Comparison of ENCODE assay signal across 12 cellular contexts in genomic region chr10:34121974-34122282, GRCh38.
A peak's percentile ranks its signal among the peaks of the same experiment; 100 is the strongest.
DNase-seq lines count a peak whose midpoint lies in the region; ATAC-seq, FAIRE-seq and TF ChIP-seq lines count a peak whose summit lies in the region.
"Had no signal": no experiment of that assay in that cellular context is flagged by ENCODE, and none has a peak within 500 bp of the region (broad histone marks: within the 10 kb centered on the region; RNA-seq: fewer than 3 reads in every experiment).

No MANE protein-coding gene starts in this region.

- in situ Hi-C loops in GM12878 (cut with MboI), result no loop called here

- no peaks in the 10 kb centered on the region for H3K27me3 Mint-ChIP-seq in natural killer cell treated with Interleukin-12 subunit alpha and Interleukin-12 subunit beta and Interleukin-15 and Interleukin-18, amount 100 ng/mL, for 72 hours

- SMC1A ChIA-PET in GM12878 (lab: Charles Lee; ENCODE audit: uncharacterized antibody, unreplicated experiment), result interaction anchor here (0.6 to 2.0 kb wide), 15 partner anchors 12 to 406 kb away, joined by 3 to 11 read pairs (median 3); no protein-coding TSS in a partner anchor

- BruUV-seq in GM12878 (replicated peaks; lab: Mats Ljungman, UMichigan) (no TSS peak), OCI-LY7 (replicated peaks; lab: Mats Ljungman, UMichigan) (no TSS peak)

- no peaks in the 10 kb centered on the region for H3K9me3 Mint-ChIP-seq in natural killer cell treated with Interleukin-12 subunit alpha and Interleukin-12 subunit beta and Interleukin-15 and Interleukin-18, amount 100 ng/mL, for 72 hours

- H3K9me2 ChIP-seq in OCI-LY7 (ENCODE audit: insufficient read depth, low read length), result no peaks in the 10 kb centered on the region

- RAD21 ChIA-PET in GM12878 (lab: Charles Lee; ENCODE audit: unreplicated experiment), result interaction anchor here (1.1 to 2.6 kb wide), 9 partner anchors 11 to 103 kb away, joined by 3 to 20 read pairs (median 4); no protein-coding TSS in a partner anchor

- TF ChIP-seq RAD21 in GM12878 (IDR thresholded peaks at IDR 0.05; ENCODE audit: insufficient read depth, low read depth, low read length), result no peak

- no peaks in the 10 kb centered on the region for H3K36me3 Mint-ChIP-seq in natural killer cell treated with Interleukin-12 subunit alpha and Interleukin-12 subunit beta and Interleukin-15 and Interleukin-18, amount 100 ng/mL, for 72 hours

- H4K20me1 ChIP-seq in GM12878 (ENCODE audit: control insufficient read depth, insufficient read depth) (no peaks in the 10 kb centered on the region), OCI-LY7 (ENCODE audit: insufficient read depth, low read length) (no peaks in the 10 kb centered on the region)

- peak overlapping the region; percentile 38 for H3K4me3 Mint-ChIP-seq in natural killer cell treated with Interleukin-12 subunit alpha and Interleukin-12 subunit beta and Interleukin-15 and Interleukin-18, amount 100 ng/mL, for 72 hours

- TF ChIP-seq EP300 in GM12878 (IDR thresholded peaks at IDR 0.05; ENCODE audit: borderline replicate concordance in 1 of 2, control insufficient read depth in 1 of 2, low read depth in 2 of 2, low read length in 2 of 2), result no peak

- H3K79me2 ChIP-seq in GM12878 (ENCODE audit: control insufficient read depth, insufficient read depth, low read length) (no peaks in the 10 kb centered on the region), OCI-LY7 (ENCODE audit: insufficient read depth, low read depth, low read length) (no peaks in the 10 kb centered on the region)

- H3K36me3 ChIP-seq in GM12878 (ENCODE audit: control insufficient read depth in 2 of 2, insufficient read depth in 2 of 2, low read length in 1 of 2), result no peaks in the 10 kb centered on the region
- H3K36me3 ChIP-seq in OCI-LY7 (ENCODE audit: insufficient read depth, low read length), result no peaks in the 10 kb centered on the region

- no peak overlapping the region for H3K9ac ChIP-seq in GM12878 (ENCODE audit: control insufficient read depth, insufficient read depth, low read length)

- DNase-seq in GM18507 (ENCODE audit: extremely low spot score, insufficient read length, low read depth) (no peak), HT1080 (ENCODE audit: low read depth) (peak; percentile 68), GM12878 (ENCODE audit: low read depth, low spot score) (peak; percentile 20), SHP77 treated with DMSO at 0.1 percent for 48 hours (lab: John Stamatoyannopoulos, UW) (no peak), OCI-LY7 (ENCODE audit: low spot score) (no peak), NCI-H748 (lab: John Stamatoyannopoulos, UW; ENCODE audit: unreplicated experiment) (no peak)
- DNase-seq in natural killer cell treated with Interleukin-12 subunit alpha and Interleukin-12 subunit beta and Interleukin-15 and Interleukin-18, amount 100 ng/mL, for 72 hours (ENCODE audit: low spot score), result no peak
- no peak for DNase-seq in activated effector memory CD4-positive, alpha-beta T cell treated with anti-CD3 and anti-CD28 coated beads, Interleukin-2, amount 50 U/mL, for 16 hours
- DNase-seq: DMS153, left ventricle myocardium superior, NCI-H345 had no signal

- ATAC-seq in GM12878, result peak; percentile 65
- peak; percentile 81 to 84 for ATAC-seq in natural killer cell treated with Interleukin-12 subunit alpha and Interleukin-12 subunit beta and Interleukin-15 and Interleukin-18, amount 100 ng/mL, for 72 hours
- ATAC-seq: left ventricle myocardium superior had no signal

- no peak overlapping the region for H2AFZ ChIP-seq in GM12878 (ENCODE audit: control insufficient read depth, low read depth, low read length)
- no peak overlapping the region for H2AFZ ChIP-seq in OCI-LY7 (ENCODE audit: low read length)

- POLR2A ChIA-PET in GM12878 (lab: Charles Lee), result interaction anchor here (1.1 to 1.9 kb wide), 2 partner anchors 10 to 375 kb away, joined by 3 to 4 read pairs; no protein-coding TSS in a partner anchor
- POLR2A ChIA-PET in OCI-LY7 (lab: Charles Lee), result interaction anchor here (0.6 kb wide), 1 partner anchor 321 kb away, joined by 3 read pairs; no protein-coding TSS in a partner anchor

- intact Hi-C loops in GM12878 (cut with micrococcal nuclease; ENCODE audit: unreplicated experiment), result no loop called here
- intact Hi-C loops in OCI-LY7 (cut with micrococcal nuclease; ENCODE audit: unreplicated experiment), result no loop called here

- H3K4me1 Mint-ChIP-seq in natural killer cell treated with Interleukin-12 subunit alpha and Interleukin-12 subunit beta and Interleukin-15 and Interleukin-18, amount 100 ng/mL, for 72 hours (ENCODE audit: low read depth in 2 of 2), result peaks cover 19 to 20% of the 10 kb centered on the region in 2 donors

- H3K27ac ChIP-seq in GM12878 (ENCODE audit: control insufficient read depth, insufficient read depth), result no peak overlapping the region
- no peak overlapping the region for H3K27ac ChIP-seq in OCI-LY7 (ENCODE audit: low read depth, low read length, poor library complexity, severe bottlenecking)
- H3K27ac ChIP-seq: suprapubic skin had no signal

- CTCF ChIA-PET in GM12878 (lab: Yijun Ruan, JAX) (interaction anchor here (1.0 to 2.1 kb wide), 5 partner anchors 10 to 77 kb away, joined by 4 to 6 read pairs (median 4); no protein-coding TSS in a partner anchor), OCI-LY7 (lab: Charles Lee; ENCODE audit: unreplicated experiment) (no interaction called here)

- H3K27me3 ChIP-seq in GM12878 (replicated peaks in 1 of 2; ENCODE audit: control insufficient read depth in 2 of 2, insufficient read depth in 2 of 2, low read length in 1 of 2), result no peaks in the 10 kb centered on the region
- H3K27me3 ChIP-seq: suprapubic skin had no signal

- peak overlapping the region in 1 of 2 donors; percentile 48 for H3K27ac Mint-ChIP-seq in natural killer cell treated with Interleukin-12 subunit alpha and Interleukin-12 subunit beta and Interleukin-15 and Interleukin-18, amount 100 ng/mL, for 72 hours

- TF ChIP-seq CTCF in GM12878 (IDR thresholded peaks at IDR 0.05 in 2 of 3, conservative IDR thresholded peaks at IDR 0.05 in 1 of 3; ENCODE audit: control insufficient read depth in 2 of 3, extremely low read depth in 1 of 3, insufficient read depth in 1 of 3, low read depth in 3 of 3, low read length in 3 of 3) (no peak), OCI-LY7 (conservative IDR thresholded peaks at IDR 0.05; ENCODE audit: low read length) (no peak)

- H3K4me2 ChIP-seq in GM12878 (ENCODE audit: control insufficient read depth, insufficient read depth), result no peak overlapping the region
- no peak overlapping the region for H3K4me2 ChIP-seq in OCI-LY7 (ENCODE audit: low read length)

- H3K4me3 ChIP-seq in GM12878 (no peak overlapping the region), OCI-LY7 (ENCODE audit: low read depth, low read length, poor library complexity, severe bottlenecking) (no peak overlapping the region)
- H3K4me3 ChIP-seq: suprapubic skin had no signal

- no peak for TF ChIP-seq POLR2A in GM12878 (IDR thresholded peaks at IDR 0.05; ENCODE audit: low read depth, low read length)

- FAIRE-seq in GM18507 (lab: Jason Lieb, UNC), result peak; percentile 56
- no peak for FAIRE-seq in GM12878 (lab: Jason Lieb, UNC)

- H3K4me1 ChIP-seq in GM12878 (ENCODE audit: control insufficient read depth, insufficient read depth, low read length), result no peaks in the 10 kb centered on the region
- H3K4me1 ChIP-seq in OCI-LY7 (ENCODE audit: insufficient read depth, low read length, poor library complexity, severe bottlenecking), result no peaks in the 10 kb centered on the region

- 0% methylated on average over 2 of the region's 2 CpGs for WGBS in GM12878 (ENCODE audit: insufficient coverage, insufficient replicate concordance, low lambda C conversion rate, missing lambda C conversion rate)

- H3K9me3 ChIP-seq in GM12878 (replicated peaks; ENCODE audit: control insufficient read depth, insufficient read depth, low read length) (no peaks in the 10 kb centered on the region), OCI-LY7 (ENCODE audit: low read length) (no peaks in the 10 kb centered on the region)
- H3K9me3 ChIP-seq: suprapubic skin had no signal

TF ChIP-seq in GM12878, 131 proteins besides CTCF, POLR2A, EP300 and RAD21 (continues in another document):
- TF ChIP-seq RUNX3 (IDR thresholded peaks at IDR 0.05; ENCODE audit: low read length) (peak; percentile 37; the same call in 1 of the 2 replicates), IKZF2 (IDR thresholded peaks at IDR 0.05) (peak; percentile 14 to 49; a peak in 2 of 4 replicates), ATF7 (IDR thresholded peaks at IDR 0.05; ENCODE audit: low read depth) (peak; percentile 36; the same call in 1 of the 2 replicates), CHD1 (IDR thresholded peaks at IDR 0.05; ENCODE audit: low read depth, low read length) (no peak), RELB (IDR thresholded peaks at IDR 0.05; ENCODE audit: low read depth) (peak; percentile 43; the same call in 1 of the 2 replicates)

Comparison
In these comparisons a context has a peak if more than half of its experiments do, and no peak if none do; other contexts are left out.
1. DNase-seq: peak in HT1080 (single experiment) and GM12878 (single experiment); none in GM18507 (single experiment), natural killer cell treated with Interleukin-12 subunit alpha and Interleukin-12 subunit beta and Interleukin-15 and Interleukin-18, amount 100 ng/mL, for 72 hours (single experiment), SHP77 treated with DMSO at 0.1 percent for 48 hours (single experiment), OCI-LY7 (single experiment), NCI-H748 (single experiment) and activated effector memory CD4-positive, alpha-beta T cell treated with anti-CD3 and anti-CD28 coated beads, Interleukin-2, amount 50 U/mL, for 16 hours (single experiment).